Comparison of ENCODE assay signal across 8 cellular contexts in genomic region chr7:64630496-64630895, GRCh38. TPM values are rescaled to one million over a fixed set of nuclear protein-coding genes. Genes with fewer than 3 reads are reported as not detected.
DNase-seq lines count a peak whose midpoint lies in the region; ATAC-seq, FAIRE-seq and TF ChIP-seq lines count a peak whose summit lies in the region.

No MANE protein-coding gene starts in this region.

- H3K36me3 ChIP-seq in endodermal cell (ENCODE audit: control insufficient read depth, insufficient read depth, low read length) (no peaks in the 10 kb centered on the region), stomach (no peaks in the 10 kb centered on the region)

- TF ChIP-seq POLR2A in stomach (IDR thresholded peaks at IDR 0.05) = no peak

- no peak overlapping the region for H3K27ac Mint-ChIP-seq in endodermal cell

- no peak for FAIRE-seq in RCC 7860 (lab: Jason Lieb, UNC)

- intact Hi-C loops in stomach (cut with DNase I; ENCODE audit: low total_unique reads) = no loop called here

- no peak for ATAC-seq in GM21528 (IDR thresholded peaks at IDR 0.05; ENCODE audit: low FRiP score, unreplicated experiment)
- ATAC-seq in HG03457 (IDR thresholded peaks at IDR 0.05; ENCODE audit: unreplicated experiment) = no peak

- peak; percentile 28 for DNase-seq in NCI-H748 (lab: John Stamatoyannopoulos, UW; ENCODE audit: unreplicated experiment)
- DNase-seq in NCI-H748 treated with DMSO at 0.1 percent for 48 hours (lab: John Stamatoyannopoulos, UW) = no peak
- peak; percentile 15 for DNase-seq in NCI-H2196 (lab: John Stamatoyannopoulos, UW; ENCODE audit: unreplicated experiment)
- DNase-seq in endodermal cell = no peak
- no peak for DNase-seq in stomach
- no peak for DNase-seq in RCC 7860 (ENCODE audit: low spot score)

- no peaks in the 10 kb centered on the region for H3K27me3 Mint-ChIP-seq in endodermal cell (ENCODE audit: insufficient read depth)

- no peaks in the 10 kb centered on the region for H3K4me1 Mint-ChIP-seq in endodermal cell

- no peaks in the 10 kb centered on the region for H3K27me3 ChIP-seq in endodermal cell (ENCODE audit: control insufficient read depth, insufficient read depth, low read length, poor library complexity, severe bottlenecking)
- no peaks in the 10 kb centered on the region for H3K27me3 ChIP-seq in stomach

- H3K4me3 Mint-ChIP-seq in endodermal cell = no peak overlapping the region

- TF ChIP-seq CTCF in endodermal cell (conservative IDR thresholded peaks at IDR 0.05) = peak; percentile 63
- TF ChIP-seq CTCF in stomach (IDR thresholded peaks at IDR 0.05) = peak in 5 of 7 experiments; percentile 22 to 39 (median 25)

- peaks cover 23% of the 10 kb centered on the region for H3K9me3 ChIP-seq in endodermal cell (ENCODE audit: control insufficient read depth, low read length)
- no peaks in the 10 kb centered on the region for H3K9me3 ChIP-seq in stomach

- H3K9ac ChIP-seq in endodermal cell (ENCODE audit: extremely low read depth, low read length, poor library complexity, severe bottlenecking) = no peak overlapping the region

- no peak for TF ChIP-seq EP300 in stomach (IDR thresholded peaks at IDR 0.05)

- H3K36me3 Mint-ChIP-seq in endodermal cell (ENCODE audit: low read depth) = no peaks in the 10 kb centered on the region

- H3K4me1 ChIP-seq in endodermal cell (ENCODE audit: control insufficient read depth, insufficient read depth, low read length) (no peaks in the 10 kb centered on the region), stomach (peaks cover 0 to 3% (median 0%) of the 10 kb centered on the region in 4 donors)

- no peak overlapping the region for H3K4me3 ChIP-seq in endodermal cell (ENCODE audit: low read length)
- no peak overlapping the region for H3K4me3 ChIP-seq in stomach

- 62% methylated on average over 2 of the region's 2 CpGs; no CpG with 5 or more reads in 1 of the 2 experiments for WGBS in endodermal cell (ENCODE audit: insufficient coverage in 1 of 2, insufficient read length in 1 of 2), 2 experiments
- 11 to 30% (median 21%) methylated on average over 2 of the region's 2 CpGs for WGBS in stomach, 5 donors

- no peak overlapping the region for H3K27ac ChIP-seq in endodermal cell (ENCODE audit: low read depth, low read length)
- H3K27ac ChIP-seq in stomach = no peak overlapping the region

- peaks cover 40% of the 10 kb centered on the region for H3K9me3 Mint-ChIP-seq in endodermal cell

RNA-seq across cellular contexts. Expression of gene ZNF107, which starts 35.4 kb away (rescaled TPM):
- 10 to 100 TPM; 16.9 to 17.9 TPM for total RNA-seq in endodermal cell
- polyA plus RNA-seq in endodermal cell (2013, experiment 1 of 2) = 11.1 TPM
- polyA plus RNA-seq in endodermal cell (2013, experiment 2 of 2) = 12.1 TPM
- total RNA-seq in stomach = 1 to 10 TPM; 3.2 to 9.2 (median 5.1) TPM
- 1 to 10 TPM in 2 of 3 donors, under 1 TPM in 1; 0.92 to 1.9 (median 1.2) TPM for polyA plus RNA-seq in stomach

Comparison
In these comparisons a context has a peak if more than half of its experiments do, and no peak if none do; other contexts are left out.
1. DNase-seq: peak in NCI-H748 (single experiment) and NCI-H2196 (single experiment); none in NCI-H748 treated with DMSO at 0.1 percent for 48 hours (single experiment), endodermal cell (single experiment), stomach (single experiment) and RCC 7860 (single experiment).